1 cellular context compared by ENCODE assay signal in the genomic region with DNA sequence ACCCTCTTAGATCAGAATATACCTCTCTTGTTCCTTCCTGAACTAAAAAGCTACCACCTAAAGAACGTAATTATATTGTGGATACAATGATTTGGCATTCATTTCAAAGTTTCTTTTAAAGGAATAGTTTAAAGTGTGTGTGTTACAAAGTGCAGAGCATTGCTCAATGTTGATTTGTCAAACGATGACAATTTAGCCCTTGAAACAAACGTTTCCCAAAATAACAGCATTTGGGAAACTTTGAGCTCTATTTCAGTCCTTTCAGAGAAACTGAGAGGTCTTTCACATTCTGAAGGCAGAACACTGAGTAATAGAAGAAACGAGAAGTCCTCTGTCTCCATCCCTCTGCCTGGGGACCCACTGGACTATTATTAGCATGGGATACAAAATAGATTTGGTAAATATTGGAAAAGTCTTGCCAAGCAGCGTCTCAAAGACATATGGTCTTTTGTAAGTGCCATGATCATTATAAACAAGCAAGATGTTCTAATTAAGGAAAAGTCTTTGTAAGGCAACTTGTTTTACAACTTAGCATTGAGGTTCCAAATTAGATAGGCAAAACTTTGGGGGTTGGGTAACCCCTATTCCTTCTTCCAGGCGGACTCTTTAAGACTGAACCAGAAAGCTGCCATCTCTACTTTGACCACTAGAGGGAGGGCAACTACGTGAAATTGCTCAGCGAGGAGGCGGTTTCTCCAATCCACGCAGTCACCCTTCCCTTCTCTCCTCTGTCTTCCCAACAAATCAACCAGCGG.
A peak's percentile ranks its signal among the peaks of the same experiment; 100 is the strongest.
TF ChIP-seq lines count a peak whose summit lies in the region.

No MANE protein-coding gene starts in this region.

TF ChIP-seq in GM12878, 131 proteins besides CTCF, POLR2A, EP300 and RAD21 (continued from another document):
- TF ChIP-seq, protein P1, sequence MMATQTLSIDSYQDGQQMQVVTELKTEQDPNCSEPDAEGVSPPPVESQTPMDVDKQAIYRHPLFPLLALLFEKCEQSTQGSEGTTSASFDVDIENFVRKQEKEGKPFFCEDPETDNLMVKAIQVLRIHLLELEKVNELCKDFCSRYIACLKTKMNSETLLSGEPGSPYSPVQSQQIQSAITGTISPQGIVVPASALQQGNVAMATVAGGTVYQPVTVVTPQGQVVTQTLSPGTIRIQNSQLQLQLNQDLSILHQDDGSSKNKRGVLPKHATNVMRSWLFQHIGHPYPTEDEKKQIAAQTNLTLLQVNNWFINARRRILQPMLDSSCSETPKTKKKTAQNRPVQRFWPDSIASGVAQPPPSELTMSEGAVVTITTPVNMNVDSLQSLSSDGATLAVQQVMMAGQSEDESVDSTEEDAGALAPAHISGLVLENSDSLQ (IDR thresholded peaks at IDR 0.05): no peak
- TF ChIP-seq CHD2 (IDR thresholded peaks at IDR 0.05; ENCODE audit: borderline replicate concordance, low read depth, low read length) (0 out of 2 replicates have a peak, but pooled peaks have one; percentile 14), RELA (IDR thresholded peaks at IDR 0.05; ENCODE audit: borderline replicate concordance, partially characterized antibody) (no peak)
